In genomic region chr10:109358325-109358724, GRCh38 we compare ENCODE assay signal across 24 cellular contexts.
"Had no signal": no experiment of that assay in that cellular context is flagged by ENCODE, and none has a peak within 500 bp of the region (broad histone marks: within the 10 kb centered on the region; RNA-seq: fewer than 3 reads in every experiment).

No MANE protein-coding gene starts in this region.

- H3K27ac ChIP-seq: adrenal gland, body of pancreas, breast epithelium, SJCRH30, SK-N-MC had no signal

- H3K27ac Mint-ChIP-seq: activated CD4-positive, alpha-beta T cell treated with anti-CD3 and anti-CD28 coated beads, Interleukin-2, amount 10 ng/mL, durations not matched to agents 24 days and 14 days; activated CD8-positive, alpha-beta T cell treated with anti-CD3 and anti-CD28 coated beads, Interleukin-2, amount 10 ng/mL, durations not matched to agents 7 days and 5 days; activated naive CD4-positive, alpha-beta T cell treated with anti-CD3 and anti-CD28 coated beads for 36 hours; activated naive CD4-positive, alpha-beta T cell treated with anti-CD3 and anti-CD28 coated beads, Interleukin-2, amount 50 U/mL, for 72 hours; activated T-cell treated with anti-CD3 and anti-CD28 coated beads, Interleukin-2, amount 50 U/mL, for 24 hours had no signal

- ATAC-seq: activated CD8-positive, alpha-beta T cell treated with anti-CD3 and anti-CD28 coated beads, Interleukin-2, amount 10 ng/mL, durations not matched to agents 7 days and 5 days; activated naive CD4-positive, alpha-beta T cell treated with anti-CD3 and anti-CD28 coated beads, Interleukin-2, amount 50 U/mL, for 72 hours; body of pancreas; Panc1 had no signal

- H3K27me3 ChIP-seq: adrenal gland, body of pancreas, breast epithelium, SJCRH30 had no signal

- H3K9me3 ChIP-seq: adrenal gland, body of pancreas, breast epithelium, SJCRH30 had no signal

- H3K4me3 ChIP-seq: adrenal gland, body of pancreas, breast epithelium, SJCRH30, SK-N-MC had no signal

- H3K36me3 Mint-ChIP-seq: activated naive CD4-positive, alpha-beta T cell treated with anti-CD3 and anti-CD28 coated beads, Interleukin-2, amount 50 U/mL, for 72 hours had no signal

- H3K27me3 Mint-ChIP-seq: activated CD4-positive, alpha-beta T cell treated with anti-CD3 and anti-CD28 coated beads, Interleukin-2, amount 10 ng/mL, durations not matched to agents 24 days and 14 days; activated T-cell treated with anti-CD3 and anti-CD28 coated beads, Interleukin-2, amount 50 U/mL, for 24 hours had no signal

- H3K4me1 Mint-ChIP-seq: activated CD4-positive, alpha-beta T cell treated with anti-CD3 and anti-CD28 coated beads, Interleukin-2, amount 10 ng/mL, durations not matched to agents 24 days and 14 days had no signal

- DNase-seq: activated CD4-positive, alpha-beta T cell treated with anti-CD3 and anti-CD28 coated beads, Interleukin-2, amount 10 ng/mL, durations not matched to agents 24 days and 14 days; activated CD4-positive, alpha-beta T cell treated with anti-CD3 and anti-CD28 coated beads, Interleukin-2, amount 50 U/mL, for 4 hours; activated CD8-positive, alpha-beta T cell treated with anti-CD3 and anti-CD28 coated beads, Interleukin-2, amount 10 ng/mL, durations not matched to agents 7 days and 5 days; activated gamma-delta T cell treated with Interleukin-2 at 50 U/mL for 16 hours; activated naive CD4-positive, alpha-beta T cell treated with anti-CD3 and anti-CD28 coated beads for 36 hours; activated T-cell treated with anti-CD3 and anti-CD28 coated beads, Interleukin-2, amount 50 U/mL, for 24 hours; adrenal gland; body of pancreas; Karpas-422; MM.1S; MV-4-11; NCI-H1092; NCI-H1436 treated with DMSO at 0.1 percent for 48 hours; NCI-H1694 treated with DMSO at 0.1 percent for 48 hours; NCI-H2029; NCI-H345; NCI-H524 treated with DMSO at 0.1 percent for 48 hours; SHP77; SJCRH30; T1000 had no signal

- H3K9me3 Mint-ChIP-seq: activated CD4-positive, alpha-beta T cell treated with anti-CD3 and anti-CD28 coated beads, Interleukin-2, amount 10 ng/mL, durations not matched to agents 24 days and 14 days had no signal

- H3K4me1 ChIP-seq: adrenal gland, breast epithelium had no signal

- H3K36me3 ChIP-seq: adrenal gland, breast epithelium, SJCRH30 had no signal

- H3K4me3 Mint-ChIP-seq: activated CD4-positive, alpha-beta T cell treated with anti-CD3 and anti-CD28 coated beads, Interleukin-2, amount 10 ng/mL, durations not matched to agents 24 days and 14 days; activated CD8-positive, alpha-beta T cell treated with anti-CD3 and anti-CD28 coated beads, Interleukin-2, amount 10 ng/mL, durations not matched to agents 7 days and 5 days; activated naive CD4-positive, alpha-beta T cell treated with anti-CD3 and anti-CD28 coated beads for 36 hours; activated T-cell treated with anti-CD3 and anti-CD28 coated beads, Interleukin-2, amount 50 U/mL, for 24 hours had no signal
